In the genomic region with DNA sequence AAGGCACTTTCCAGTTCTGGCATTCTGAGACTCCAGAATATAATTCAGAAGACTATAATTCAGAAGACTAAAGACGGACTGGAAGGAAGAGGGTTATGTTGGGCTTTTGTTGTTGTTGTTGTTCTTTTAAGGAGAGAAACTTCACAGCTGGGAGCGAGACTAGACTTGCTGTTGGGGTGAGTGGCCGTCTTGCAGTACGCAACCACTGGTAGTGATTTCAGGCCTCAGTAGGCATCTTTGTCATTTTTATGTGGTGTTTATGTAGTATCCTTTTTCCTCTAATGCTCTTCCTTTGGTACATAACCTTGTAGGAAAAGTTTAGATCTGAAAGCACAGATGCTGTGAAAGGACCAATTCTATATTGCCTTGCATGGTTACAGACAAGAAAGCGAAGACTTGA, we compare ENCODE assay signal across 14 cellular contexts.
DNase-seq lines count a peak whose midpoint lies in the region; ATAC-seq and TF ChIP-seq lines count a peak whose summit lies in the region.
"Had no signal": no experiment of that assay in that cellular context is flagged by ENCODE, and none has a peak within 500 bp of the region (broad histone marks: within the 10 kb centered on the region; RNA-seq: fewer than 3 reads in every experiment).

No MANE protein-coding gene starts in this region.

- peaks cover 5% of the 10 kb centered on the region; the same call in 1 of the 2 replicates for H3K36me3 Mint-ChIP-seq in WTC11
- H3K36me3 Mint-ChIP-seq in chondrocyte (ENCODE audit: low read depth): no peaks in the 10 kb centered on the region

- H3K9me3 Mint-ChIP-seq in WTC11 (no peaks in the 10 kb centered on the region), chondrocyte (ENCODE audit: low read depth) (no peaks in the 10 kb centered on the region)
- H3K9me3 Mint-ChIP-seq: CD14-positive monocyte; CD8-positive, alpha-beta T cell had no signal

- peaks cover 96% of the 10 kb centered on the region for H3K4me1 ChIP-seq in Karpas-422 (ENCODE audit: low read length)
- H3K4me1 ChIP-seq: HAP-1 had no signal

- H4K20me1 ChIP-seq in Karpas-422 (ENCODE audit: insufficient read depth, low read depth, low read length): no peaks in the 10 kb centered on the region

- H3K9me3 ChIP-seq in Karpas-422 (ENCODE audit: low read length): no peaks in the 10 kb centered on the region
- H3K9me3 ChIP-seq: A549, HAP-1 had no signal

- POLR2A ChIA-PET in WTC11 (lab: Charles Lee): no interaction called here

- peak overlapping the region; percentile 98 for H3K27ac ChIP-seq in Karpas-422 (ENCODE audit: low read length)

- peak overlapping the region; percentile 67 for H3K4me2 ChIP-seq in Karpas-422 (ENCODE audit: low read depth, low read length, poor library complexity, severe bottlenecking)
- H3K4me2 ChIP-seq: A549 had no signal

- no peaks in the 10 kb centered on the region for H3K27me3 Mint-ChIP-seq in WTC11 (ENCODE audit: low read depth)
- no peaks in the 10 kb centered on the region for H3K27me3 Mint-ChIP-seq in chondrocyte (ENCODE audit: low read depth)

- no peak for ATAC-seq in WTC11
- ATAC-seq: A549; CD8-positive, alpha-beta T cell had no signal

- H2AFZ ChIP-seq in Karpas-422 (ENCODE audit: low read length): no peak overlapping the region

- no peak overlapping the region for H3K9ac ChIP-seq in Karpas-422 (ENCODE audit: low read length)

- CTCF ChIA-PET in WTC11 (lab: Charles Lee): no interaction called here

- DNase-seq in Karpas-422 (no peak), WTC11 (ENCODE audit: low spot score) (no peak), left kidney (ENCODE audit: low read depth, low spot score) (peak; percentile 64), DMS153 treated with DMSO at 0.1 percent for 48 hours (lab: John Stamatoyannopoulos, UW; ENCODE audit: unreplicated experiment) (no peak), NCI-H82 treated with DMSO at 0.1 percent for 48 hours (lab: John Stamatoyannopoulos, UW; ENCODE audit: unreplicated experiment) (no peak), D341Med (ENCODE audit: low spot score) (no peak), chondrocyte (ENCODE audit: low spot score) (no peak)
- DNase-seq: CD8-positive, alpha-beta T cell; COR-L47; GOT3; IMR-90 had no signal

- H3K27ac Mint-ChIP-seq in WTC11 (peak overlapping the region; percentile 66), chondrocyte (ENCODE audit: unreplicated experiment) (no peak overlapping the region)
- H3K27ac Mint-ChIP-seq: CD14-positive monocyte; CD8-positive, alpha-beta T cell had no signal

- H3K27me3 ChIP-seq in Karpas-422 (ENCODE audit: low read length): no peaks in the 10 kb centered on the region

- peaks cover 62% of the 10 kb centered on the region for H3K79me2 ChIP-seq in Karpas-422 (ENCODE audit: low read length)

- no peaks in the 10 kb centered on the region for H3K9me2 ChIP-seq in Karpas-422 (replicated peaks; ENCODE audit: insufficient read depth, low read length)

- peaks cover 13% of the 10 kb centered on the region; the same call in 1 of the 2 replicates for H3K36me3 ChIP-seq in Karpas-422 (ENCODE audit: insufficient read depth, low read length)
- H3K36me3 ChIP-seq: HAP-1 had no signal

- H3K4me3 ChIP-seq in Karpas-422 (ENCODE audit: low read length): no peak overlapping the region
- H3K4me3 ChIP-seq: A549, HAP-1 had no signal

- H3K4me3 Mint-ChIP-seq in WTC11: no peak overlapping the region
- no peak overlapping the region for H3K4me3 Mint-ChIP-seq in chondrocyte (ENCODE audit: unreplicated experiment)
- H3K4me3 Mint-ChIP-seq: CD14-positive monocyte; CD8-positive, alpha-beta T cell had no signal

- TF ChIP-seq CTCF in WTC11 (IDR thresholded peaks at IDR 0.05) (no peak), chondrocyte (IDR thresholded peaks at IDR 0.05) (no peak)

- H3K4me1 Mint-ChIP-seq in WTC11: peaks cover 29% of the 10 kb centered on the region
- H3K4me1 Mint-ChIP-seq in chondrocyte (ENCODE audit: low read depth): peaks cover 55% of the 10 kb centered on the region

TF ChIP-seq in WTC11, 78 proteins besides CTCF, POLR2A, EP300 and RAD21:
- TF ChIP-seq, protein P1, sequence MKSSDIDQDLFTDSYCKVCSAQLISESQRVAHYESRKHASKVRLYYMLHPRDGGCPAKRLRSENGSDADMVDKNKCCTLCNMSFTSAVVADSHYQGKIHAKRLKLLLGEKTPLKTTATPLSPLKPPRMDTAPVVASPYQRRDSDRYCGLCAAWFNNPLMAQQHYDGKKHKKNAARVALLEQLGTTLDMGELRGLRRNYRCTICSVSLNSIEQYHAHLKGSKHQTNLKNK (CRISPR knock-in tag; IDR thresholded peaks at IDR 0.05): no peak
- TF ChIP-seq, protein P2, sequence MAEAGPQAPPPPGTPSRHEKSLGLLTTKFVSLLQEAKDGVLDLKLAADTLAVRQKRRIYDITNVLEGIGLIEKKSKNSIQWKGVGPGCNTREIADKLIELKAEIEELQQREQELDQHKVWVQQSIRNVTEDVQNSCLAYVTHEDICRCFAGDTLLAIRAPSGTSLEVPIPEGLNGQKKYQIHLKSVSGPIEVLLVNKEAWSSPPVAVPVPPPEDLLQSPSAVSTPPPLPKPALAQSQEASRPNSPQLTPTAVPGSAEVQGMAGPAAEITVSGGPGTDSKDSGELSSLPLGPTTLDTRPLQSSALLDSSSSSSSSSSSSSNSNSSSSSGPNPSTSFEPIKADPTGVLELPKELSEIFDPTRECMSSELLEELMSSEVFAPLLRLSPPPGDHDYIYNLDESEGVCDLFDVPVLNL (CRISPR knock-in tag; IDR thresholded peaks at IDR 0.05; ENCODE audit: borderline replicate concordance, low read depth): no peak
